In genomic region chr17:82304826-82305726, GRCh38 we compare ENCODE assay signal across 17 cellular contexts. TPM values are rescaled to one million over a fixed set of nuclear protein-coding genes. Genes with fewer than 3 reads are reported as not detected.
DNase-seq lines count a peak whose midpoint lies in the region; ATAC-seq, FAIRE-seq and TF ChIP-seq lines count a peak whose summit lies in the region.
"Had no signal": no experiment of that assay in that cellular context is flagged by ENCODE, and none has a peak within 500 bp of the region (broad histone marks: within the 10 kb centered on the region; RNA-seq: fewer than 3 reads in every experiment).

No MANE protein-coding gene starts in this region.

- no peak overlapping the region for H4K8ac ChIP-seq in IMR-90 (ENCODE audit: low read depth in 2 of 2, low read length in 2 of 2)

- no peak overlapping the region for H3K9ac ChIP-seq in IMR-90 (ENCODE audit: low read depth, low read length)
- peak overlapping the region in 1 of 2 experiments; percentile 56; a peak in 2 of 4 replicates for H3K9ac ChIP-seq in K562 (ENCODE audit: insufficient read depth in 1 of 2, low read depth in 2 of 2, low read length in 2 of 2)

- H3K27ac ChIP-seq in IMR-90 (ENCODE audit: insufficient read depth, low read length) (no peak overlapping the region), K562 (ENCODE audit: extremely low read depth, low read depth, low read length) (no peak overlapping the region)
- H3K27ac ChIP-seq: colonic mucosa, epithelial cell of prostate, pancreas had no signal

- no peaks in the 10 kb centered on the region for H3K9me3 Mint-ChIP-seq in activated CD4-positive, alpha-beta memory T cell treated with anti-CD3 and anti-CD28 coated beads for 36 hours
- H3K9me3 Mint-ChIP-seq in activated CD4-positive, alpha-beta memory T cell treated with anti-CD3 and anti-CD28 coated beads, Interleukin-2, amount 10 ng/mL, durations not matched to agents 7 days and 5 days = no peaks in the 10 kb centered on the region

- H2BK20ac ChIP-seq in IMR-90 (ENCODE audit: low read depth, low read length) = no peak overlapping the region

- no peak overlapping the region for H3K4ac ChIP-seq in IMR-90 (ENCODE audit: low read depth, low read length)

- peaks cover 69% of the 10 kb centered on the region for H3K4me1 Mint-ChIP-seq in activated CD4-positive, alpha-beta memory T cell treated with anti-CD3 and anti-CD28 coated beads for 36 hours (ENCODE audit: low read depth)
- peaks cover 59% of the 10 kb centered on the region for H3K4me1 Mint-ChIP-seq in activated CD4-positive, alpha-beta memory T cell treated with anti-CD3 and anti-CD28 coated beads, Interleukin-2, amount 10 ng/mL, durations not matched to agents 7 days and 5 days

- TF ChIP-seq RAD21 in IMR-90 (IDR thresholded peaks at IDR 0.05; ENCODE audit: low read length) (no peak), K562 (CRISPR knock-in tag; conservative IDR thresholded peaks at IDR 0.05 in 1 of 2, IDR thresholded peaks at IDR 0.05 in 1 of 2) (0 out of 4 replicates have a peak, but pooled peaks of 1 of the 2 experiments have one; percentile 4)

- no peaks in the 10 kb centered on the region for H3K79me1 ChIP-seq in IMR-90 (ENCODE audit: low read depth in 1 of 2, low read length in 2 of 2)

- H2BK5ac ChIP-seq in IMR-90 (ENCODE audit: low read depth, low read length, poor library complexity, severe bottlenecking) = no peak overlapping the region

- dilution Hi-C loops in IMR-90 (cut with HindIII; ENCODE audit: low sequenced_read_pairs, unreplicated experiment) = no loop called here

- 76% methylated on average over 8 of the region's 23 CpGs; no CpG with 5 or more reads in 1 of the 2 experiments for WGBS in IMR-90 (ENCODE audit: extremely low coverage in 2 of 2, insufficient read length in 1 of 2), 2 experiments
- WGBS in K562 (ENCODE audit: insufficient coverage, low coverage, missing lambda C conversion rate) = 71% methylated on average over 14 of the region's 23 CpGs

- no peak overlapping the region for H2BK15ac ChIP-seq in IMR-90 (ENCODE audit: low read depth, low read length)

- no peak overlapping the region for H2AK5ac ChIP-seq in IMR-90 (ENCODE audit: low read depth, low read length)

- no peaks in the 10 kb centered on the region for H3K79me2 ChIP-seq in K562 (ENCODE audit: control insufficient read depth, insufficient read depth, low read length)

- H3K4me1 ChIP-seq in IMR-90 (ENCODE audit: control insufficient read depth, insufficient read depth, low read length) (peaks cover 3% of the 10 kb centered on the region; the same call in 1 of the 2 replicates), K562 (replicated peaks in 1 of 2; ENCODE audit: control insufficient read depth in 2 of 2, insufficient read depth in 2 of 2, low read length in 2 of 2) (peaks cover 39 to 68% of the 10 kb centered on the region in 2 experiments)
- H3K4me1 ChIP-seq: colonic mucosa, pancreas had no signal

- ATAC-seq in IMR-90 (ENCODE audit: low read depth) = no peak
- peak; percentile 24 for ATAC-seq in K562
- ATAC-seq: pancreas had no signal

- H3K9me1 ChIP-seq in IMR-90 (ENCODE audit: insufficient read depth, low read length) = no peaks in the 10 kb centered on the region
- H3K9me1 ChIP-seq in K562 (ENCODE audit: control insufficient read depth, insufficient read depth, low read length) = no peaks in the 10 kb centered on the region

- peak; percentile 58 for FAIRE-seq in K562 (lab: Jason Lieb, UNC)
- FAIRE-seq: islet of Langerhans, pancreas had no signal

- no peaks in the 10 kb centered on the region for H3K9me3 ChIP-seq in IMR-90 (ENCODE audit: control insufficient read depth, insufficient read depth, low read length)
- no peaks in the 10 kb centered on the region for H3K9me3 ChIP-seq in K562 (replicated peaks; ENCODE audit: control insufficient read depth, insufficient read depth, low read depth, low read length)
- H3K9me3 ChIP-seq: colonic mucosa, pancreas had no signal

- H2AFZ ChIP-seq in IMR-90 (replicated peaks; ENCODE audit: low read length, poor library complexity) (peak overlapping the region; percentile 51), K562 (ENCODE audit: low read depth, low read length) (peak overlapping the region; percentile 66; the same call in 1 of the 2 replicates)

- H3K23ac ChIP-seq in IMR-90 (ENCODE audit: low read depth, low read length) = no peak overlapping the region

- in situ Hi-C loops in IMR-90 (cut with MboI; ENCODE audit: low sequenced_read_pairs) = no loop called here
- in situ Hi-C loops in K562 (cut with MboI) = loop anchor here (5.0 kb wide), 1 partner anchor 63 kb away; no protein-coding TSS in a partner anchor

- DNase-seq in activated CD4-positive, alpha-beta memory T cell treated with anti-CD3 and anti-CD28 coated beads for 36 hours = no peak
- DNase-seq in activated CD4-positive, alpha-beta memory T cell treated with anti-CD3 and anti-CD28 coated beads, Interleukin-2, amount 10 ng/mL, durations not matched to agents 7 days and 5 days = no peak
- DNase-seq in IMR-90 (no peak), K562 (ENCODE audit: extremely low read depth in 1 of 4, low spot score in 3 of 4) (peak in 1 of 4 experiments; percentile 26), retina (peak; percentile 56), nucleus accumbens (lab: John Stamatoyannopoulos, UW) (no peak), 8988T (no peak), HEK293T (ENCODE audit: extremely low spot score) (no peak)
- DNase-seq: colonic mucosa, DMS153, Karpas-422, NCI-H1436, NCI-H526 treated with DMSO at 0.1 percent for 48 hours had no signal

- peaks cover 6% of the 10 kb centered on the region for H3K36me3 Mint-ChIP-seq in activated CD4-positive, alpha-beta memory T cell treated with anti-CD3 and anti-CD28 coated beads for 36 hours
- no peaks in the 10 kb centered on the region for H3K36me3 Mint-ChIP-seq in activated CD4-positive, alpha-beta memory T cell treated with anti-CD3 and anti-CD28 coated beads, Interleukin-2, amount 10 ng/mL, durations not matched to agents 7 days and 5 days (ENCODE audit: low read depth)

- no peak overlapping the region for H4K91ac ChIP-seq in IMR-90 (ENCODE audit: insufficient read depth, low read depth, low read length)

- POLR2A ChIA-PET in activated CD4-positive, alpha-beta memory T cell treated with anti-CD3 and anti-CD28 coated beads for 36 hours (lab: Charles Lee) = interaction anchor here (2.1 to 12.2 kb wide), 3 partner anchors 7 to 16 kb away, joined by 7 to 103 read pairs (median 67); partner anchors contain the start of gene CD7
- POLR2A ChIA-PET in activated CD4-positive, alpha-beta memory T cell treated with anti-CD3 and anti-CD28 coated beads, Interleukin-2, amount 10 ng/mL, durations not matched to agents 7 days and 5 days (lab: Charles Lee) = interaction anchor here (1.5 to 4.7 kb wide), 2 partner anchors 9 to 13 kb away, joined by 3 to 38 read pairs; no protein-coding TSS in a partner anchor
- POLR2A ChIA-PET in IMR-90 (lab: Charles Lee; ENCODE audit: unreplicated experiment) = interaction anchor here (0.5 kb wide), 1 partner anchor 796 kb away, joined by 3 read pairs; no protein-coding TSS in a partner anchor
- POLR2A ChIA-PET in K562 (lab: Yijun Ruan, JAX) = interaction anchor here (0.6 to 1.3 kb wide), 4 partner anchors 13 to 898 kb away, joined by 3 to 5 read pairs (median 4); no protein-coding TSS in a partner anchor
- POLR2A ChIA-PET in HEK293T (lab: Yijun Ruan, JAX) = interaction anchor here (4.5 kb wide), 1 partner anchor 13 kb away, joined by 19 read pairs; no protein-coding TSS in a partner anchor

- no peak overlapping the region for H3K14ac ChIP-seq in IMR-90 (replicated peaks; ENCODE audit: low read depth, low read length)

- H3K36me3 ChIP-seq in IMR-90 (ENCODE audit: control insufficient read depth, insufficient read depth, low read length) (no peaks in the 10 kb centered on the region), K562 (ENCODE audit: control insufficient read depth, insufficient read depth, low read length) (no peaks in the 10 kb centered on the region)
- H3K36me3 ChIP-seq: colonic mucosa, pancreas had no signal

- intact Hi-C loops in activated CD4-positive, alpha-beta memory T cell treated with anti-CD3 and anti-CD28 coated beads for 36 hours (cut with micrococcal nuclease) = no loop called here
- intact Hi-C loops in IMR-90 (cut with micrococcal nuclease) (no loop called here), K562 (cut with micrococcal nuclease) (no loop called here)

- BruUV-seq in IMR-90 (replicated peaks; lab: Mats Ljungman, UMichigan) (no TSS peak), K562 (replicated peaks; lab: Mats Ljungman, UMichigan) (no TSS peak)

- H3K4me2 ChIP-seq in IMR-90 (ENCODE audit: low read depth, low read length) (no peak overlapping the region), K562 (ENCODE audit: insufficient read depth, low read length) (no peak overlapping the region)

- TF ChIP-seq CTCF in IMR-90 (conservative IDR thresholded peaks at IDR 0.05; ENCODE audit: low read depth, low read length) = no peak
- TF ChIP-seq CTCF in K562 (IDR thresholded peaks at IDR 0.05 in 2 of 3, conservative IDR thresholded peaks at IDR 0.05 in 1 of 3; ENCODE audit: insufficient read depth in 2 of 3, low read depth in 1 of 3, low read length in 3 of 3) = 0 out of 6 replicates have a peak, but pooled peaks of 1 of the 3 experiments have one; percentile 0

- no peak for TF ChIP-seq POLR2A in IMR-90 (IDR thresholded peaks at IDR 0.05; ENCODE audit: low read depth, low read length)
- no peak for TF ChIP-seq POLR2A in K562 (conservative IDR thresholded peaks at IDR 0.05)

- H3K18ac ChIP-seq in IMR-90 (ENCODE audit: low read depth, low read length) = no peak overlapping the region

- H4K5ac ChIP-seq in IMR-90 (ENCODE audit: low read depth, low read length) = no peak overlapping the region

- no peak for TF ChIP-seq EP300 in K562 (IDR thresholded peaks at IDR 0.05; ENCODE audit: low read length)

- H3K4me3 Mint-ChIP-seq in activated CD4-positive, alpha-beta memory T cell treated with anti-CD3 and anti-CD28 coated beads for 36 hours = peak overlapping the region; percentile 26
- H3K4me3 Mint-ChIP-seq in activated CD4-positive, alpha-beta memory T cell treated with anti-CD3 and anti-CD28 coated beads, Interleukin-2, amount 10 ng/mL, durations not matched to agents 7 days and 5 days = no peak overlapping the region

- no peak overlapping the region for H2AK9ac ChIP-seq in IMR-90 (replicated peaks; ENCODE audit: low read depth, low read length, poor library complexity)

- H4K20me1 ChIP-seq in IMR-90 (ENCODE audit: insufficient read depth, low read length) = 0 out of 2 replicates have a peak, but pooled peaks cover 4% of the 10 kb centered on the region
- no peaks in the 10 kb centered on the region for H4K20me1 ChIP-seq in K562 (replicated peaks; ENCODE audit: control insufficient read depth, insufficient read depth, low read length)

- CTCF ChIA-PET in activated CD4-positive, alpha-beta memory T cell treated with anti-CD3 and anti-CD28 coated beads for 36 hours (lab: Charles Lee) = interaction anchor here (1.2 to 2.3 kb wide), 2 partner anchors 7 to 16 kb away, joined by 6 to 12 read pairs; no protein-coding TSS in a partner anchor
- CTCF ChIA-PET in activated CD4-positive, alpha-beta memory T cell treated with anti-CD3 and anti-CD28 coated beads, Interleukin-2, amount 10 ng/mL, durations not matched to agents 7 days and 5 days (lab: Charles Lee) = interaction anchor here (1.0 to 4.8 kb wide), 2 partner anchors 12 kb away, joined by 3 to 19 read pairs; partner anchors contain the start of gene CD7
- CTCF ChIA-PET in IMR-90 (lab: Yijun Ruan, JAX) = no interaction called here
- CTCF ChIA-PET in K562 (lab: Yijun Ruan, JAX; ENCODE audit: low intra/inter-chr PET ratio) = no interaction called here
- CTCF ChIA-PET in HEK293T (lab: Yijun Ruan, JAX) = interaction anchor here (0.9 kb wide), 1 partner anchor 29 kb away, joined by 3 read pairs; no protein-coding TSS in a partner anchor

- H3K4me3 ChIP-seq in IMR-90 (ENCODE audit: insufficient read depth, low read depth, low read length) (no peak overlapping the region), K562 (no peak overlapping the region)
- H3K4me3 ChIP-seq: colonic mucosa, pancreas had no signal

- no peaks in the 10 kb centered on the region for H3K27me3 Mint-ChIP-seq in activated CD4-positive, alpha-beta memory T cell treated with anti-CD3 and anti-CD28 coated beads for 36 hours
- peaks cover 1% of the 10 kb centered on the region for H3K27me3 Mint-ChIP-seq in activated CD4-positive, alpha-beta memory T cell treated with anti-CD3 and anti-CD28 coated beads, Interleukin-2, amount 10 ng/mL, durations not matched to agents 7 days and 5 days

- no peak overlapping the region for H2BK120ac ChIP-seq in IMR-90 (ENCODE audit: low read depth, low read length)

- peak overlapping the region; percentile 93 for H3K27ac Mint-ChIP-seq in activated CD4-positive, alpha-beta memory T cell treated with anti-CD3 and anti-CD28 coated beads for 36 hours
- no peak overlapping the region for H3K27ac Mint-ChIP-seq in activated CD4-positive, alpha-beta memory T cell treated with anti-CD3 and anti-CD28 coated beads, Interleukin-2, amount 10 ng/mL, durations not matched to agents 7 days and 5 days

- no peak overlapping the region for H3K56ac ChIP-seq in IMR-90 (ENCODE audit: extremely low read depth, insufficient read depth, low read length)

- peaks cover 16% of the 10 kb centered on the region for H3K27me3 ChIP-seq in IMR-90 (ENCODE audit: control insufficient read depth, insufficient read depth, low read length)
- no peaks in the 10 kb centered on the region for H3K27me3 ChIP-seq in K562 (ENCODE audit: control insufficient read depth in 2 of 2, insufficient read depth in 2 of 2, low read length in 2 of 2)
- H3K27me3 ChIP-seq: pancreas had no signal

RNA-seq across cellular contexts. Expression of gene CD7, which starts 12.3 kb away (rescaled TPM):
- 100 to 1,000 TPM; 570 to 574 TPM for total RNA-seq in activated CD4-positive, alpha-beta memory T cell treated with anti-CD3 and anti-CD28 coated beads for 36 hours
- 100 to 1,000 TPM; 138 to 140 TPM for total RNA-seq in activated CD4-positive, alpha-beta memory T cell treated with anti-CD3 and anti-CD28 coated beads, Interleukin-2, amount 10 ng/mL, durations not matched to agents 7 days and 5 days
- total RNA-seq in IMR-90 (2012; rRNA removed) = not detected in 2 replicates
- not detected in 2 replicates for polyA plus RNA-seq in IMR-90 (2012; rRNA removed)
- polyA plus RNA-seq in IMR-90 (2012; cell fraction: cytosol; rRNA removed) = 0.18 TPM in 1 of 2 replicates, not detected in the other
- 0.12 and 0.16 TPM in 2 replicates for polyA plus RNA-seq in IMR-90 (2012; cell fraction: nucleus; rRNA removed; ENCODE audit: low replicate concordance)
- total RNA-seq in K562 (2011; cell fraction: chromatin; rRNA removed; ENCODE audit: low replicate concordance) = 0.44 TPM in 1 of 2 replicates, not detected in the other
- 0.66 and 0.83 TPM in 2 replicates for total RNA-seq in K562 (2011; cell fraction: nucleolus; rRNA removed)
- 0.69 TPM in 1 of 2 replicates, not detected in the other for total RNA-seq in K562 (2011; cell fraction: nucleoplasm; rRNA removed)
- not detected in 2 replicates for total RNA-seq in K562 (2014; rRNA removed)
- not detected in 2 replicates for total RNA-seq in K562 (2014; rRNA removed; fragmentation: Illumina TruSeq; extraction: Trizol)
- total RNA-seq in K562 (2015; rRNA removed; fragmentation: Illumina TruSeq; extraction: Trizol) = not detected in 2 replicates
- 0.18 and 0.35 TPM in 2 replicates for total RNA-seq in K562 (2021)
- 0.21 and 0.85 TPM in 2 replicates for polyA plus RNA-seq in K562 (2011; rRNA removed)
- polyA plus RNA-seq in K562 (2011; cell fraction: cytosol; rRNA removed) = 0.34 and 1.3 TPM in 2 replicates
- 0.88 and 1.2 TPM in 2 replicates for polyA plus RNA-seq in K562 (2011; cell fraction: nucleus; rRNA removed)
- 0.16 and 0.19 TPM in 2 replicates for polyA plus RNA-seq in K562 (2012)
- polyA plus RNA-seq in K562 (2014; fragmentation: Illumina TruSeq; extraction: Trizol) = not detected in 2 replicates
- not detected for polyA plus RNA-seq in K562 (2014; fragmentation: Nextera tagmentation; extraction: Ambion mirVana)
- not detected in 2 replicates for polyA plus RNA-seq in K562 (2014; rRNA removed)
- polyA minus RNA-seq in K562 (2011; rRNA and poly(A)+ RNA removed) = not detected in 2 replicates
- polyA minus RNA-seq in K562 (2011; cell fraction: cytosol; rRNA and poly(A)+ RNA removed) = 1.0 TPM in 1 of 2 replicates, not detected in the other
- polyA minus RNA-seq in K562 (2011; cell fraction: nucleus; rRNA and poly(A)+ RNA removed) = 0.27 TPM in 1 of 2 replicates, not detected in the other
- total RNA-seq: temporal lobe had no signal

RNA-seq across cellular contexts. Expression of gene SECTM1, which starts 28.5 kb away (rescaled TPM):
- 10 to 100 TPM; 12.2 to 12.7 TPM for total RNA-seq in activated CD4-positive, alpha-beta memory T cell treated with anti-CD3 and anti-CD28 coated beads for 36 hours
- 10 to 100 TPM; 18.3 to 18.5 TPM for total RNA-seq in activated CD4-positive, alpha-beta memory T cell treated with anti-CD3 and anti-CD28 coated beads, Interleukin-2, amount 10 ng/mL, durations not matched to agents 7 days and 5 days
- total RNA-seq in IMR-90 (2012; rRNA removed) = 1.7 and 2.3 TPM in 2 replicates
- polyA plus RNA-seq in IMR-90 (2012; rRNA removed) = 4.4 and 5.2 TPM in 2 replicates
- polyA plus RNA-seq in IMR-90 (2012; cell fraction: cytosol; rRNA removed) = 4.9 and 10.8 TPM in 2 replicates
- 1.2 and 2.4 TPM in 2 replicates for polyA plus RNA-seq in IMR-90 (2012; cell fraction: nucleus; rRNA removed; ENCODE audit: low replicate concordance)
- total RNA-seq in K562 (2011; cell fraction: chromatin; rRNA removed; ENCODE audit: low replicate concordance) = 0.86 TPM in 1 of 2 replicates, not detected in the other
- total RNA-seq in K562 (2011; cell fraction: nucleolus; rRNA removed) = 0.53 and 0.83 TPM in 2 replicates
- 0.99 TPM in 1 of 2 replicates, not detected in the other for total RNA-seq in K562 (2011; cell fraction: nucleoplasm; rRNA removed)
- 0.18 TPM in 1 of 2 replicates, not detected in the other for total RNA-seq in K562 (2014; rRNA removed)
- not detected in 2 replicates for total RNA-seq in K562 (2014; rRNA removed; fragmentation: Illumina TruSeq; extraction: Trizol)
- total RNA-seq in K562 (2015; rRNA removed; fragmentation: Illumina TruSeq; extraction: Trizol) = not detected in 2 replicates
- 0.11 TPM in 1 of 2 replicates, not detected in the other for total RNA-seq in K562 (2021)
- 0.19 and 0.46 TPM in 2 replicates for polyA plus RNA-seq in K562 (2011; rRNA removed)
- polyA plus RNA-seq in K562 (2011; cell fraction: cytosol; rRNA removed) = 0.35 and 1.1 TPM in 2 replicates
- 0.31 and 0.47 TPM in 2 replicates for polyA plus RNA-seq in K562 (2011; cell fraction: nucleus; rRNA removed)
- polyA plus RNA-seq in K562 (2012) = 0.36 and 0.57 TPM in 2 replicates
- 0.15 TPM in 1 of 2 replicates, not detected in the other for polyA plus RNA-seq in K562 (2014; fragmentation: Illumina TruSeq; extraction: Trizol)
- polyA plus RNA-seq in K562 (2014; fragmentation: Nextera tagmentation; extraction: Ambion mirVana) = not detected
- not detected in 2 replicates for polyA plus RNA-seq in K562 (2014; rRNA removed)
- 0.18 and 0.33 TPM in 2 replicates for polyA minus RNA-seq in K562 (2011; rRNA and poly(A)+ RNA removed)
- polyA minus RNA-seq in K562 (2011; cell fraction: cytosol; rRNA and poly(A)+ RNA removed) = not detected in 2 replicates
- 0.94 TPM in 1 of 2 replicates, not detected in the other for polyA minus RNA-seq in K562 (2011; cell fraction: nucleus; rRNA and poly(A)+ RNA removed)

RNA-seq across cellular contexts. Expression of gene CSNK1D, which starts 31.6 kb away (rescaled TPM):
- 100 to 1,000 TPM; 110 to 111 TPM for total RNA-seq in activated CD4-positive, alpha-beta memory T cell treated with anti-CD3 and anti-CD28 coated beads for 36 hours
- total RNA-seq in activated CD4-positive, alpha-beta memory T cell treated with anti-CD3 and anti-CD28 coated beads, Interleukin-2, amount 10 ng/mL, durations not matched to agents 7 days and 5 days = 100 to 1,000 TPM; 116 TPM
- 38.3 and 47.1 TPM in 2 replicates for total RNA-seq in IMR-90 (2012; rRNA removed)
- 144 and 186 TPM in 2 replicates for polyA plus RNA-seq in IMR-90 (2012; rRNA removed)
- polyA plus RNA-seq in IMR-90 (2012; cell fraction: cytosol; rRNA removed) = 131 and 159 TPM in 2 replicates
- 373 and 817 TPM in 2 replicates for polyA plus RNA-seq in IMR-90 (2012; cell fraction: nucleus; rRNA removed; ENCODE audit: low replicate concordance)
- 268 and 441 TPM in 2 replicates for total RNA-seq in K562 (2011; cell fraction: chromatin; rRNA removed; ENCODE audit: low replicate concordance)
- total RNA-seq in K562 (2011; cell fraction: nucleolus; rRNA removed) = 196 and 213 TPM in 2 replicates
- 179 and 187 TPM in 2 replicates for total RNA-seq in K562 (2011; cell fraction: nucleoplasm; rRNA removed)
- 26.1 and 39.0 TPM in 2 replicates for total RNA-seq in K562 (2014; rRNA removed)
- 35.9 and 41.3 TPM in 2 replicates for total RNA-seq in K562 (2014; rRNA removed; fragmentation: Illumina TruSeq; extraction: Trizol)
- 35.7 and 36.6 TPM in 2 replicates for total RNA-seq in K562 (2015; rRNA removed; fragmentation: Illumina TruSeq; extraction: Trizol)
- total RNA-seq in K562 (2021) = 95.3 and 114 TPM in 2 replicates
- 82.8 and 96.8 TPM in 2 replicates for polyA plus RNA-seq in K562 (2011; rRNA removed)
- 51.5 and 60.4 TPM in 2 replicates for polyA plus RNA-seq in K562 (2011; cell fraction: cytosol; rRNA removed)
- 306 and 488 TPM in 2 replicates for polyA plus RNA-seq in K562 (2011; cell fraction: nucleus; rRNA removed)
- 102 and 106 TPM in 2 replicates for polyA plus RNA-seq in K562 (2012)
- 123 and 133 TPM in 2 replicates for polyA plus RNA-seq in K562 (2014; fragmentation: Illumina TruSeq; extraction: Trizol)
- polyA plus RNA-seq in K562 (2014; fragmentation: Nextera tagmentation; extraction: Ambion mirVana) = 1 to 10 TPM; 6.5 to 7.4 TPM
- 81.0 and 90.3 TPM in 2 replicates for polyA plus RNA-seq in K562 (2014; rRNA removed)
- 56.2 and 74.7 TPM in 2 replicates for polyA minus RNA-seq in K562 (2011; rRNA and poly(A)+ RNA removed)
- 45.7 and 51.3 TPM in 2 replicates for polyA minus RNA-seq in K562 (2011; cell fraction: cytosol; rRNA and poly(A)+ RNA removed)
- 71.1 and 74.9 TPM in 2 replicates for polyA minus RNA-seq in K562 (2011; cell fraction: nucleus; rRNA and poly(A)+ RNA removed)

RNA-seq across cellular contexts. Expression of gene TEX19, which starts 54.0 kb away (rescaled TPM):
- total RNA-seq in activated CD4-positive, alpha-beta memory T cell treated with anti-CD3 and anti-CD28 coated beads for 36 hours = not detected
- not detected for total RNA-seq in activated CD4-positive, alpha-beta memory T cell treated with anti-CD3 and anti-CD28 coated beads, Interleukin-2, amount 10 ng/mL, durations not matched to agents 7 days and 5 days
- total RNA-seq in IMR-90 (2012; rRNA removed) = under 0.01 and 0.28 TPM in 2 replicates
- polyA plus RNA-seq in IMR-90 (2012; rRNA removed) = 0.03 and 0.13 TPM in 2 replicates
- 0.05 and 0.06 TPM in 2 replicates for polyA plus RNA-seq in IMR-90 (2012; cell fraction: cytosol; rRNA removed)
- polyA plus RNA-seq in IMR-90 (2012; cell fraction: nucleus; rRNA removed; ENCODE audit: low replicate concordance) = 0.08 TPM in 1 of 2 replicates, not detected in the other
- total RNA-seq in K562 (2011; cell fraction: chromatin; rRNA removed; ENCODE audit: low replicate concordance) = 1.0 and 1.2 TPM in 2 replicates
- 1.2 TPM in 2 replicates for total RNA-seq in K562 (2011; cell fraction: nucleolus; rRNA removed)
- total RNA-seq in K562 (2011; cell fraction: nucleoplasm; rRNA removed) = 1.0 and 1.8 TPM in 2 replicates
- 1.6 and 2.4 TPM in 2 replicates for total RNA-seq in K562 (2014; rRNA removed)
- 0.93 and 1.4 TPM in 2 replicates for total RNA-seq in K562 (2014; rRNA removed; fragmentation: Illumina TruSeq; extraction: Trizol)
- 1.6 and 2.0 TPM in 2 replicates for total RNA-seq in K562 (2015; rRNA removed; fragmentation: Illumina TruSeq; extraction: Trizol)
- 1.4 and 2.1 TPM in 2 replicates for total RNA-seq in K562 (2021)
- polyA plus RNA-seq in K562 (2011; rRNA removed) = 3.6 and 4.9 TPM in 2 replicates
- polyA plus RNA-seq in K562 (2011; cell fraction: cytosol; rRNA removed) = 4.1 and 5.7 TPM in 2 replicates
- 1.2 and 1.9 TPM in 2 replicates for polyA plus RNA-seq in K562 (2011; cell fraction: nucleus; rRNA removed)
- 2.0 and 5.3 TPM in 2 replicates for polyA plus RNA-seq in K562 (2012)
- polyA plus RNA-seq in K562 (2014; fragmentation: Illumina TruSeq; extraction: Trizol) = 1.9 and 2.3 TPM in 2 replicates
- under 1 TPM; 0.10 to 0.57 TPM for polyA plus RNA-seq in K562 (2014; fragmentation: Nextera tagmentation; extraction: Ambion mirVana)
- 1.9 and 2.2 TPM in 2 replicates for polyA plus RNA-seq in K562 (2014; rRNA removed)
- polyA minus RNA-seq in K562 (2011; rRNA and poly(A)+ RNA removed) = 2.4 and 2.7 TPM in 2 replicates
- polyA minus RNA-seq in K562 (2011; cell fraction: cytosol; rRNA and poly(A)+ RNA removed) = 0.91 and 1.5 TPM in 2 replicates
- polyA minus RNA-seq in K562 (2011; cell fraction: nucleus; rRNA and poly(A)+ RNA removed) = 0.13 and 0.56 TPM in 2 replicates
- total RNA-seq: colonic mucosa, pancreas, temporal lobe had no signal
- polyA plus RNA-seq: pancreas had no signal

Comparison
In these comparisons a context has a peak if more than half of its experiments do, and no peak if none do; other contexts are left out.
1. RNA of gene CD7, which starts 12.3 kb away (total RNA-seq): 570 to 574 TPM in activated CD4-positive, alpha-beta memory T cell treated with anti-CD3 and anti-CD28 coated beads for 36 hours and 138 to 140 TPM in activated CD4-positive, alpha-beta memory T cell treated with anti-CD3 and anti-CD28 coated beads, Interleukin-2, amount 10 ng/mL, durations not matched to agents 7 days and 5 days; not detected in IMR-90 and 0.18 to 0.83 TPM in K562; every median in the first group is over 10 times any median in the second.
2. CTCF ChIA-PET loops: an anchor here in activated CD4-positive, alpha-beta memory T cell treated with anti-CD3 and anti-CD28 coated beads for 36 hours (1.2 to 2.3 kb wide), activated CD4-positive, alpha-beta memory T cell treated with anti-CD3 and anti-CD28 coated beads, Interleukin-2, amount 10 ng/mL, durations not matched to agents 7 days and 5 days (1.0 to 4.8 kb wide) and HEK293T (0.9 kb wide); none called in IMR-90 and K562.